32 cellular contexts compared by ENCODE assay signal in the genomic region with DNA sequence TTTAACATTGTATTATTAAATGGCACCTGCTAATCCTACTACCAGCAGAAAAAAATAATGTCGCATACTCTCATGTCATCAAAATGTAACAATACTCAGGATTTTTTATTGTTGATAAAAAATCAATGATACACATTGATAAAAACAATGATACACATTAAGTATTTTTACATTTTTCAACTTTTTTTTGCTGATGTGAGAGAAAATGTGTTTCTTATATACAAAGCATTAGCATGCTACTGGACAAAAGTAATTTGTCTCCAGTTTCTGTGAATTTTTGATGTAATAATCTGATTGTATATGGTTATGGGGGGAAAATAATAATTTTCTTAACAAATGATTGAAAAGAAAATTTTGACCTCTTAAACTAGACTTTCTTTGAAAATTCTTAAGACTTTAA.
"Had no signal": no experiment of that assay in that cellular context is flagged by ENCODE, and none has a peak within 500 bp of the region (broad histone marks: within the 10 kb centered on the region; RNA-seq: fewer than 3 reads in every experiment).

No MANE protein-coding gene starts in this region.

- H3K4me1 ChIP-seq: pancreas, prostate gland, right atrium auricular region, spleen, suprapubic skin, testis, tibial artery, transverse colon, upper lobe of right lung, vagina had no signal

- H3K4me2 ChIP-seq: smooth muscle cell had no signal

- H3K27me3 Mint-ChIP-seq: naive B cell; naive thymus-derived CD8-positive, alpha-beta T cell; natural killer cell treated with Interleukin-12 subunit alpha and Interleukin-12 subunit beta and Interleukin-15 and Interleukin-18, amount 100 ng/mL, for 72 hours; stimulated activated memory B cell treated with anti-CD40 and anti-IgM and Interleukin-4, amounts not matched to agents 10 μg/mL and 1 μg/mL and 100 μg/mL, for 72 hours; stimulated activated naive CD8-positive, alpha-beta T cell treated with anti-CD3 and anti-CD28 coated beads, Interleukin-15, amount 100 ng/mL, for 72 hours; type B pancreatic cell had no signal

- ATAC-seq: naive thymus-derived CD8-positive, alpha-beta T cell; natural killer cell treated with Interleukin-12 subunit alpha and Interleukin-12 subunit beta and Interleukin-15 and Interleukin-18, amount 100 ng/mL, for 72 hours; pancreas; sciatic nerve; stimulated activated memory B cell treated with anti-CD40 and anti-IgM and Interleukin-4, amounts not matched to agents 10 μg/mL and 1 μg/mL and 100 μg/mL, for 72 hours; stimulated activated naive CD8-positive, alpha-beta T cell treated with anti-CD3 and anti-CD28 coated beads, Interleukin-15, amount 100 ng/mL, for 72 hours; stimulated activated naive CD8-positive, alpha-beta T cell treated with anti-CD3 and anti-CD28 coated beads, Interleukin-15, Interleukin-2, amounts not matched to agents 100 U/mL and 50 U/mL, for 24 hours; upper lobe of right lung had no signal

- H3K27me3 ChIP-seq: neutrophil, pancreas, right atrium auricular region, spleen, suprapubic skin, testis, tibial artery, transverse colon, upper lobe of right lung, vagina had no signal

- FAIRE-seq: pancreas, urothelium cell line had no signal

- H3K4me3 ChIP-seq: pancreas, prostate gland, right atrium auricular region, skin epidermis, smooth muscle cell, spleen, suprapubic skin, testis, tibial artery, transverse colon, upper lobe of right lung, vagina had no signal

- H3K27ac ChIP-seq: neutrophil, pancreas, prostate gland, right atrium auricular region, skin epidermis, spleen, suprapubic skin, testis, tibial artery, transverse colon, upper lobe of right lung, vagina had no signal

- H3K4me3 Mint-ChIP-seq: naive B cell; naive thymus-derived CD8-positive, alpha-beta T cell; natural killer cell treated with Interleukin-12 subunit alpha and Interleukin-12 subunit beta and Interleukin-15 and Interleukin-18, amount 100 ng/mL, for 72 hours; nephron progenitor cell; stimulated activated memory B cell treated with anti-CD40 and anti-IgM and Interleukin-4, amounts not matched to agents 10 μg/mL and 1 μg/mL and 100 μg/mL, for 72 hours; stimulated activated naive CD8-positive, alpha-beta T cell treated with anti-CD3 and anti-CD28 coated beads, Interleukin-15, amount 100 ng/mL, for 72 hours; type B pancreatic cell had no signal

- H3K36me3 ChIP-seq: neutrophil, pancreas, prostate gland, right atrium auricular region, spleen, suprapubic skin, tibial artery, transverse colon, upper lobe of right lung, vagina had no signal

- H3K27ac Mint-ChIP-seq: naive B cell; natural killer cell treated with Interleukin-12 subunit alpha and Interleukin-12 subunit beta and Interleukin-15 and Interleukin-18, amount 100 ng/mL, for 72 hours; nephron progenitor cell; stimulated activated memory B cell treated with anti-CD40 and anti-IgM and Interleukin-4, amounts not matched to agents 10 μg/mL and 1 μg/mL and 100 μg/mL, for 72 hours; stimulated activated naive CD8-positive, alpha-beta T cell treated with anti-CD3 and anti-CD28 coated beads, Interleukin-15, amount 100 ng/mL, for 72 hours; type B pancreatic cell had no signal

- H3K4me1 Mint-ChIP-seq: naive B cell; nephron progenitor cell; stimulated activated memory B cell treated with anti-CD40 and anti-IgM and Interleukin-4, amounts not matched to agents 10 μg/mL and 1 μg/mL and 100 μg/mL, for 72 hours; stimulated activated naive CD8-positive, alpha-beta T cell treated with anti-CD3 and anti-CD28 coated beads, Interleukin-15, amount 100 ng/mL, for 72 hours had no signal

- DNase-seq: naive B cell; naive thymus-derived CD8-positive, alpha-beta T cell; nephron progenitor cell; nucleus accumbens; pancreas; retina; spleen; stimulated activated CD4-positive, alpha-beta T cell treated with anti-CD3 and anti-CD28 coated beads, Interleukin-12 subunit alpha, Interleukin-12 subunit beta, amount 100 ng/mL, for 4 hours; stimulated activated CD4-positive, alpha-beta T cell treated with anti-CD3 and anti-CD28 coated beads, Interleukin-1b, Interleukin-23, amount 100 ng/mL, for 48 hours; stimulated activated CD4-positive, alpha-beta T cell treated with anti-CD3 and anti-CD28 coated beads, Interleukin-4, amount 100 ng/mL, for 1 hour; stimulated activated CD4-positive, alpha-beta T cell treated with anti-CD3 and anti-CD28 coated beads, Interleukin-4, amount 100 ng/mL, for 4 hours; stimulated activated CD8-positive, alpha-beta memory T cell treated with anti-CD3 and anti-CD28 coated beads, Interleukin-4, amount 100 ng/mL, for 48 hours; stimulated activated naive CD4-positive, alpha-beta T cell; stimulated activated naive CD8-positive, alpha-beta T cell treated with anti-CD3 and anti-CD28 coated beads, Interleukin-15, amount 100 ng/mL, for 72 hours; stimulated activated naive CD8-positive, alpha-beta T cell treated with anti-CD3 and anti-CD28 coated beads, Interleukin-15, Interleukin-2, amounts not matched to agents 100 U/mL and 50 U/mL, for 24 hours; substantia nigra; testis; tibial artery; transverse colon; upper lobe of right lung had no signal

- H3K9me3 Mint-ChIP-seq: nephron progenitor cell; stimulated activated memory B cell treated with anti-CD40 and anti-IgM and Interleukin-4, amounts not matched to agents 10 μg/mL and 1 μg/mL and 100 μg/mL, for 72 hours; type B pancreatic cell had no signal

- H3K36me3 Mint-ChIP-seq: naive B cell; naive thymus-derived CD8-positive, alpha-beta T cell; natural killer cell treated with Interleukin-12 subunit alpha and Interleukin-12 subunit beta and Interleukin-15 and Interleukin-18, amount 100 ng/mL, for 72 hours; stimulated activated memory B cell treated with anti-CD40 and anti-IgM and Interleukin-4, amounts not matched to agents 10 μg/mL and 1 μg/mL and 100 μg/mL, for 72 hours; type B pancreatic cell had no signal

- H3K9me3 ChIP-seq: neutrophil, pancreas, prostate gland, right atrium auricular region, suprapubic skin, testis, tibial artery, transverse colon, upper lobe of right lung, vagina had no signal
